8 cellular contexts compared by ENCODE assay signal in genomic region chrX:23901065-23901464, GRCh38. TPM values are rescaled to one million over a fixed set of nuclear protein-coding genes. Genes with fewer than 3 reads are reported as not detected.
DNase-seq lines count a peak whose midpoint lies in the region; ATAC-seq and TF ChIP-seq lines count a peak whose summit lies in the region.

No MANE protein-coding gene starts in this region.

- peaks cover 0 to 20% (median 1%) of the 10 kb centered on the region in 3 donors for H3K27me3 Mint-ChIP-seq in CD14-positive monocyte (ENCODE audit: low read depth in 3 of 3)
- H3K27me3 Mint-ChIP-seq in MCF 10A (ENCODE audit: insufficient read depth, unreplicated experiment) = no peaks in the 10 kb centered on the region

- intact Hi-C loops in CD14-positive monocyte (cut with micrococcal nuclease) = loop anchor here (5.0 to 10.0 kb wide), 5 partner anchors 56 to 206 kb away; partner anchors contain the start of genes EIF2S3 (in 1 of the 2) and KLHL15 (in 1 of the 2)
- intact Hi-C loops in MCF 10A (cut with micrococcal nuclease) = loop anchor here (1.0 to 5.0 kb wide), 2 partner anchors 99 to 158 kb away; partner anchors contain the start of gene ACOT9
- intact Hi-C loops in mucosa of descending colon (cut with DNase I, micrococcal nuclease) = loop anchor here (10.0 kb wide), 2 partner anchors 116 to 206 kb away; partner anchors contain the start of gene SAT1 (in 1 of the 2)

- H3K36me3 ChIP-seq in mucosa of descending colon (ENCODE audit: low read depth) = no peaks in the 10 kb centered on the region

- H3K27ac Mint-ChIP-seq in CD14-positive monocyte = no peak overlapping the region
- no peak overlapping the region for H3K27ac Mint-ChIP-seq in MCF 10A (ENCODE audit: low read depth, unreplicated experiment)

- H3K4me3 Mint-ChIP-seq in CD14-positive monocyte (no peak overlapping the region), MCF 10A (ENCODE audit: unreplicated experiment) (no peak overlapping the region)

- ATAC-seq in mucosa of descending colon = peak; percentile 53

- no peak overlapping the region for H3K4me3 ChIP-seq in mucosa of descending colon

- peaks cover 8% of the 10 kb centered on the region for H3K4me1 ChIP-seq in mucosa of descending colon (ENCODE audit: low read depth)

- peak; percentile 65 for DNase-seq in CD14-positive monocyte (ENCODE audit: low spot score)
- peak; percentile 21 to 43 for DNase-seq in Kasumi-1 (lab: John Stamatoyannopoulos, UW)
- peak; percentile 95 for DNase-seq in MCF 10A (ENCODE audit: unreplicated experiment)
- DNase-seq in mucosa of descending colon = no peak
- DNase-seq in NCI-H345 treated with DMSO at 0.1 percent for 48 hours (lab: John Stamatoyannopoulos, UW; ENCODE audit: unreplicated experiment) = no peak
- no peak for DNase-seq in NCI-H2029 (lab: John Stamatoyannopoulos, UW)
- DNase-seq in activated T-cell treated with anti-CD3 and anti-CD28 coated beads for 4 hours = no peak
- DNase-seq in SHP77 treated with DMSO at 0.1 percent for 48 hours (lab: John Stamatoyannopoulos, UW) = no peak

- peaks cover 4% of the 10 kb centered on the region for H3K4me1 Mint-ChIP-seq in CD14-positive monocyte
- H3K4me1 Mint-ChIP-seq in MCF 10A (ENCODE audit: insufficient read depth, unreplicated experiment) = peaks cover 16% of the 10 kb centered on the region

- BruUV-seq in MCF 10A (replicated peaks; lab: Mats Ljungman, UMichigan) = no TSS peak

- TF ChIP-seq CTCF in CD14-positive monocyte (IDR thresholded peaks at IDR 0.05) (no peak), MCF 10A (IDR thresholded peaks at IDR 0.05; ENCODE audit: unreplicated experiment) (no peak), mucosa of descending colon (IDR thresholded peaks at IDR 0.05) (no peak)

- CTCF ChIA-PET in MCF 10A (lab: Yijun Ruan, JAX) = interaction anchor here (0.7 to 4.6 kb wide), 41 partner anchors 11 to 813 kb away, joined by 3 to 137 read pairs (median 7); partner anchors contain the start of genes ACOT9, EIF2S3 and SAT1

- H3K36me3 Mint-ChIP-seq in CD14-positive monocyte (no peaks in the 10 kb centered on the region), MCF 10A (ENCODE audit: insufficient read depth, unreplicated experiment) (no peaks in the 10 kb centered on the region)

- no peaks in the 10 kb centered on the region for H3K9me3 Mint-ChIP-seq in CD14-positive monocyte
- H3K9me3 Mint-ChIP-seq in MCF 10A (ENCODE audit: unreplicated experiment) = no peaks in the 10 kb centered on the region

- POLR2A ChIA-PET in MCF 10A (lab: Yijun Ruan, JAX) = interaction anchor here (0.5 to 4.7 kb wide), 16 partner anchors 12 to 1975 kb away, joined by 3 to 140 read pairs (median 10); partner anchors contain the start of genes ACOT9, EIF2S3, PRDX4 and SAT1

- no peaks in the 10 kb centered on the region for H3K9me3 ChIP-seq in mucosa of descending colon

RNA-seq across cellular contexts. Expression of gene APOO, which starts 6.7 kb away (rescaled TPM):
- polyA plus RNA-seq in CD14-positive monocyte = 1 to 10 TPM; 4.6 to 8.3 TPM
- 35.9 and 37.2 TPM in 2 replicates for total RNA-seq in MCF 10A (2022)
- 10 to 100 TPM; 19.2 to 38.7 (median 36.6) TPM for total RNA-seq in mucosa of descending colon

RNA-seq across cellular contexts. Expression of gene CXorf58, which starts 6.7 kb away (rescaled TPM):
- not detected for polyA plus RNA-seq in CD14-positive monocyte
- total RNA-seq in MCF 10A (2022) (not detected in 2 replicates), mucosa of descending colon (not detected)

Comparison
In these comparisons a context has a peak if more than half of its experiments do, and no peak if none do; other contexts are left out.
1. DNase-seq: peak in CD14-positive monocyte (single experiment), Kasumi-1 (2 of 2) and MCF 10A (single experiment); none in mucosa of descending colon (0 of 3), NCI-H345 treated with DMSO at 0.1 percent for 48 hours (single experiment), NCI-H2029 (single experiment), activated T-cell treated with anti-CD3 and anti-CD28 coated beads for 4 hours (single experiment) and SHP77 treated with DMSO at 0.1 percent for 48 hours (single experiment).